Comparison of ENCODE assay signal across 10 cellular contexts in genomic region chr17:40448639-40449261, GRCh38. TPM values are rescaled to one million over a fixed set of nuclear protein-coding genes. Genes with fewer than 3 reads are reported as not detected.
A peak's percentile ranks its signal among the peaks of the same experiment; 100 is the strongest.
DNase-seq lines count a peak whose midpoint lies in the region; ATAC-seq lines count a peak whose summit lies in the region.
"Had no signal": no experiment of that assay in that cellular context is flagged by ENCODE, and none has a peak within 500 bp of the region (broad histone marks: within the 10 kb centered on the region; RNA-seq: fewer than 3 reads in every experiment).

No MANE protein-coding gene starts in this region.

- intact Hi-C loops in sciatic nerve (cut with DNase I), result loop anchor here (5.0 kb wide), 1 partner anchor 1991 kb away; no protein-coding TSS in a partner anchor

- DNase-seq in DMS153 (lab: John Stamatoyannopoulos, UW) (peak; percentile 55), NCI-H82 treated with DMSO at 0.1 percent for 48 hours (lab: John Stamatoyannopoulos, UW; ENCODE audit: unreplicated experiment) (peak; percentile 76), fibroblast of peridontal ligament (ENCODE audit: extremely low read depth) (peak; percentile 49), sciatic nerve (ENCODE audit: low spot score) (no peak), NCI-H748 (lab: John Stamatoyannopoulos, UW; ENCODE audit: unreplicated experiment) (no peak)
- DNase-seq in stimulated activated naive CD4-positive, alpha-beta T cell treated with Interleukin-2 at 50 U/mL for 16 hours (lab: John Stamatoyannopoulos, UW), result no peak
- DNase-seq in activated effector memory CD4-positive, alpha-beta T cell treated with anti-CD3 and anti-CD28 coated beads, Interleukin-2, amount 50 U/mL, for 16 hours, result no peak

- ATAC-seq in sciatic nerve (peak; percentile 3), GM21515 (IDR thresholded peaks at IDR 0.05; ENCODE audit: unreplicated experiment) (no peak)

RNA-seq across cellular contexts. Expression of gene IGFBP4, which starts 5.5 kb away (rescaled TPM):
- total RNA-seq in sciatic nerve, result 680 TPM

RNA-seq across cellular contexts. Expression of gene TOP2A, which starts 31.1 kb away (rescaled TPM):
- 1.4 TPM for total RNA-seq in sciatic nerve

RNA-seq across cellular contexts. Expression of gene TNS4, which starts 52.7 kb away (rescaled TPM):
- 0.36 TPM for total RNA-seq in sciatic nerve
- total RNA-seq: lung microvascular endothelial cell, RPMI7951 had no signal

Comparison
In these comparisons a context has a peak if more than half of its experiments do, and no peak if none do; other contexts are left out.
1. DNase-seq: peak in DMS153 (single experiment), NCI-H82 treated with DMSO at 0.1 percent for 48 hours (single experiment) and fibroblast of peridontal ligament (single experiment); none in sciatic nerve (single experiment), stimulated activated naive CD4-positive, alpha-beta T cell treated with Interleukin-2 at 50 U/mL for 16 hours (single experiment), NCI-H748 (single experiment) and activated effector memory CD4-positive, alpha-beta T cell treated with anti-CD3 and anti-CD28 coated beads, Interleukin-2, amount 50 U/mL, for 16 hours (single experiment).